8 cellular contexts compared by ENCODE assay signal in the genomic region with DNA sequence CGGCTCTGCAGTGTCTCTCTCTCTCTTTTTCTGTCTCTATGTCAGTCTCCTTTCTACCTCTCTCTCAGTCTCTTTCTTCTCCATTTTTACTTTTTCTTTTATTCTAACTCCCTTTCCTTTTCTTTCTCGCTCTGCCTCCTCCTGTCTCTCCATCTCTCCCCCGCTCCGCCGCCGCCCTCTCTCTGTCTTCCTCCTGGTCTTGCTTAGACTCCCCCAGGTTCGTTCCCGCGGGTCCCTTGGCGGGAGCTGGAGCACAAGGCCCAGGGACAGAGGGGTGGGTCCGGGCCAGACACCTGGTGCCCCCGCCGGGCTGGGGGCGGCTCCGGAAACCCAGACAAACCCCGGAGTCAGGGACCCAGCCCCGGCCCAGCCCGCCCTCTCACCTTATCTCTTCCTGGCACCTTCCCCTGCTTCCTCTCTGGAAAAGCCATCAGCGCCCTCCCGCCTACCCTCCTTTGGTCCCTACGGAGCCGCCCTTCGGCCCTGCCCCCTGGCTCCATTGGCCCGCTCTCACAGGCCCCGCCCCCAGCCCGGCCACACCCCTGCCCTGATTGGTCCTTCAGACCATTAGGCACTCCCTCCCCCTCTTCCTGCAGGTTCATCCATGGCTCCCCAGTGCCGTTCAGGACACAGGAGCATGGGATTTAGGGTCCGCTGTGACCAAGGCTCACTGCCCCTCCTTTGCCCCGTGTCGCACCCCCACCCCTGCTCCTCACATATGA. TPM values are rescaled to one million over a fixed set of nuclear protein-coding genes. Genes with fewer than 3 reads are reported as not detected.
DNase-seq lines count a peak whose midpoint lies in the region; ATAC-seq and TF ChIP-seq lines count a peak whose summit lies in the region.

No MANE protein-coding gene starts in this region.

- 54% methylated on average over 6 of the region's 30 CpGs for WGBS in mammary epithelial cell (ENCODE audit: low coverage, missing lambda C conversion rate)

- H3K36me3 ChIP-seq in mammary epithelial cell (ENCODE audit: insufficient read depth, low read length): peaks cover 27% of the 10 kb centered on the region

- no peak overlapping the region for H2AFZ ChIP-seq in mammary epithelial cell (ENCODE audit: low read depth, low read length)

- H4K20me1 ChIP-seq in mammary epithelial cell (ENCODE audit: insufficient read depth, low read length): no peaks in the 10 kb centered on the region

- peak overlapping the region; percentile 65 for H3K9ac ChIP-seq in mammary epithelial cell (ENCODE audit: insufficient read depth, low read length)

- BruUV-seq in mammary epithelial cell (replicated peaks; lab: Mats Ljungman, UMichigan): TSS peak; percentile 11

- H3K27me3 ChIP-seq in HL-60 (ENCODE audit: insufficient read depth, poor library complexity, severe bottlenecking): peaks cover 5% of the 10 kb centered on the region
- H3K27me3 ChIP-seq in mammary epithelial cell (ENCODE audit: insufficient read depth, low read length): no peaks in the 10 kb centered on the region

- H3K4me3 ChIP-seq in HL-60 (replicated peaks; ENCODE audit: insufficient read depth, low read length) (peak overlapping the region; percentile 14), mammary epithelial cell (replicated peaks in 1 of 3; ENCODE audit: insufficient read depth in 1 of 3, low read depth in 2 of 3, low read length in 3 of 3) (peak overlapping the region; percentile 42 to 49 (median 45))

- H3K9me3 ChIP-seq in mammary epithelial cell (replicated peaks; ENCODE audit: insufficient read depth, low read length): no peaks in the 10 kb centered on the region

- H3K27ac ChIP-seq in HL-60 (replicated peaks) (no peak overlapping the region), mammary epithelial cell (ENCODE audit: insufficient read depth, low read depth, low read length) (peak overlapping the region; percentile 77)

- ATAC-seq in SK-N-SH treated with all-trans-retinoic acid at 6 μM for 48 hours (peak; percentile 65), left colon (peak; percentile 88), GM19351 (IDR thresholded peaks at IDR 0.05; ENCODE audit: unreplicated experiment) (no peak)

- CTCF ChIA-PET in mammary epithelial cell (lab: Charles Lee; ENCODE audit: low non-redundant PET): no interaction called here

- dilution Hi-C loops in mammary epithelial cell (cut with HindIII; ENCODE audit: low sequenced_read_pairs): no loop called here

- peaks cover 39% of the 10 kb centered on the region for H3K79me2 ChIP-seq in mammary epithelial cell (ENCODE audit: insufficient read depth, low read length)

- in situ Hi-C loops in mammary epithelial cell (cut with MboI; ENCODE audit: low sequenced_read_pairs in 2 of 2): no loop called here

- peaks cover 42% of the 10 kb centered on the region for H3K4me1 ChIP-seq in mammary epithelial cell (ENCODE audit: insufficient read depth, low read length)

- H3K4me2 ChIP-seq in mammary epithelial cell (ENCODE audit: insufficient read depth, low read depth, low read length): peak overlapping the region; percentile 88

- intact Hi-C loops in mammary epithelial cell (cut with micrococcal nuclease): loop anchor here (1.0 to 2.0 kb wide), 3 partner anchors 11 to 17 kb away; a partner anchor contains a TSS
- intact Hi-C loops in left colon (cut with DNase I, micrococcal nuclease): no loop called here

- TF ChIP-seq CTCF in HL-60 (IDR thresholded peaks at IDR 0.05; ENCODE audit: insufficient read depth, low read length) (no peak), mammary epithelial cell (conservative IDR thresholded peaks at IDR 0.05 in 1 of 2, IDR thresholded peaks at IDR 0.05 in 1 of 2; ENCODE audit: extremely low read depth in 1 of 2, insufficient read depth in 1 of 2, low read depth in 1 of 2, low read length in 2 of 2) (no peak), GM10266 (IDR thresholded peaks at IDR 0.05; ENCODE audit: control insufficient read depth, insufficient read depth, low read depth, missing control alignments) (no peak)

- DNase-seq in HL-60 (ENCODE audit: low read depth in 1 of 2, low spot score in 1 of 2): peak; percentile 13 to 48
- peak; percentile 52 for DNase-seq in mammary epithelial cell
- peak in 1 of 2 donors; percentile 54 for DNase-seq in left colon
- DNase-seq in stimulated activated CD4-positive, alpha-beta T cell treated with anti-CD3 and anti-CD28 coated beads, TNF-alpha, amount 100 ng/mL, for 24 hours (ENCODE audit: low read depth in 3 of 3): peak in 2 of 3 experiments; percentile 23 to 72
- no peak for DNase-seq in GM10266 (ENCODE audit: extremely low spot score)
- no peak for DNase-seq in GM19240 (ENCODE audit: insufficient read length, low spot score)

TF ChIP-seq in SK-N-SH treated with all-trans-retinoic acid at 6 μM for 48 hours, 23 proteins besides CTCF, POLR2A, EP300 and RAD21:
- TF ChIP-seq ZC3H10 (CRISPR knock-in tag; IDR thresholded peaks at IDR 0.05): no peak

RNA-seq across cellular contexts. Expression of a gene that starts 15.4 kb away (rescaled TPM):
- total RNA-seq in mammary epithelial cell (100 to 1,000 TPM in 1 of 2 donors, 10 to 100 TPM in 1; 87.4 to 106 TPM), left colon (100 to 1,000 TPM; 260 to 285 TPM)
- 71.7 TPM for polyA plus RNA-seq in mammary epithelial cell
- polyA minus RNA-seq in mammary epithelial cell: 43.9 TPM

RNA-seq across cellular contexts. Expression of a gene that starts 16.7 kb away (rescaled TPM):
- total RNA-seq in mammary epithelial cell (100 to 1,000 TPM; 111 to 178 TPM), left colon (10 to 100 TPM in 1 of 2 donors, 1 to 10 TPM in 1; 9.6 to 29.6 TPM)
- polyA plus RNA-seq in mammary epithelial cell: 43.8 TPM
- 178 TPM for polyA minus RNA-seq in mammary epithelial cell

RNA-seq across cellular contexts. Expression of a gene that starts 48.5 kb away (rescaled TPM):
- total RNA-seq in mammary epithelial cell (100 to 1,000 TPM; 262 to 392 TPM), left colon (100 to 1,000 TPM; 274 to 323 TPM)
- polyA plus RNA-seq in mammary epithelial cell: 365 TPM
- polyA minus RNA-seq in mammary epithelial cell: 376 TPM

Comparison
In these comparisons a context has a peak if more than half of its experiments do, and no peak if none do; other contexts are left out.
1. DNase-seq: peak in HL-60 (2 of 2), mammary epithelial cell (single experiment) and stimulated activated CD4-positive, alpha-beta T cell treated with anti-CD3 and anti-CD28 coated beads, TNF-alpha, amount 100 ng/mL, for 24 hours (2 of 3); none in GM10266 (single experiment) and GM19240 (single experiment).